Comparison of ENCODE assay signal across 8 cellular contexts in genomic region chr4:153488006-153488718, GRCh38. TPM values are rescaled to one million over a fixed set of nuclear protein-coding genes. Genes with fewer than 3 reads are reported as not detected.
A peak's percentile ranks its signal among the peaks of the same experiment; 100 is the strongest.
DNase-seq lines count a peak whose midpoint lies in the region; ATAC-seq and TF ChIP-seq lines count a peak whose summit lies in the region.

No MANE protein-coding gene starts in this region.

- peak overlapping the region in 10 of 12 donors; percentile 1 to 46 (median 24) for H3K4me3 ChIP-seq in heart left ventricle

- peaks cover 39% of the 10 kb centered on the region for H3K36me3 Mint-ChIP-seq in activated T-cell treated with anti-CD3 and anti-CD28 coated beads, Interleukin-2, amount 50 U/mL, for 24 hours (ENCODE audit: low read depth)

- TF ChIP-seq POLR2A in heart left ventricle (IDR thresholded peaks at IDR 0.05): no peak

- H3K4me1 ChIP-seq in heart left ventricle: peaks cover 17 to 70% (median 57%) of the 10 kb centered on the region in 12 donors

- H3K4me1 Mint-ChIP-seq in activated T-cell treated with anti-CD3 and anti-CD28 coated beads, Interleukin-2, amount 50 U/mL, for 24 hours (ENCODE audit: low read depth): peaks cover 86% of the 10 kb centered on the region

- ATAC-seq in GM21528 (IDR thresholded peaks at IDR 0.05; ENCODE audit: low FRiP score, unreplicated experiment) (peak; percentile 59), heart left ventricle (peak; percentile 34 to 59 (median 38))

- intact Hi-C loops in heart left ventricle (cut with DNase I): loop anchor here in 3 of 10 donors (5.0 to 10.0 kb wide), 3 partner anchors 34 to 77 kb away; no protein-coding TSS in a partner anchor

- H3K27ac Mint-ChIP-seq in activated T-cell treated with anti-CD3 and anti-CD28 coated beads, Interleukin-2, amount 50 U/mL, for 24 hours: peak overlapping the region; percentile 94

- H3K27ac ChIP-seq in heart left ventricle: peak overlapping the region; percentile 33 to 87 (median 77)

- H3K27me3 ChIP-seq in heart left ventricle: no peaks in the 10 kb centered on the region

- DNase-seq in Daoy (ENCODE audit: low read depth) (peak; percentile 48), Kasumi-1 (lab: John Stamatoyannopoulos, UW) (peak; percentile 65 to 74), heart left ventricle (peak in 4 of 5 donors; percentile 36 to 59 (median 38)), hepatic stellate cell (ENCODE audit: low spot score) (no peak), GDM1 (lab: John Stamatoyannopoulos, UW) (no peak)
- peak; percentile 87 for DNase-seq in activated T-cell treated with anti-CD3 and anti-CD28 coated beads, Interleukin-2, amount 50 U/mL, for 24 hours
- DNase-seq in stimulated activated CD4-positive, alpha-beta T cell treated with anti-CD3 and anti-CD28 coated beads, Interleukin-4, amount 100 ng/mL, for 24 hours: peak; percentile 83

- no peak for TF ChIP-seq CTCF in heart left ventricle (IDR thresholded peaks at IDR 0.05)

- no peaks in the 10 kb centered on the region for H3K36me3 ChIP-seq in heart left ventricle

- H3K9me3 Mint-ChIP-seq in activated T-cell treated with anti-CD3 and anti-CD28 coated beads, Interleukin-2, amount 50 U/mL, for 24 hours: no peaks in the 10 kb centered on the region

- no peaks in the 10 kb centered on the region for H3K9me3 ChIP-seq in heart left ventricle

- 26 to 37% (median 32%) methylated on average over 11 to 14 of the region's 14 CpGs for WGBS in heart left ventricle, 4 donors

- no peaks in the 10 kb centered on the region for H3K27me3 Mint-ChIP-seq in activated T-cell treated with anti-CD3 and anti-CD28 coated beads, Interleukin-2, amount 50 U/mL, for 24 hours

- peak overlapping the region; percentile 80 for H3K4me3 Mint-ChIP-seq in activated T-cell treated with anti-CD3 and anti-CD28 coated beads, Interleukin-2, amount 50 U/mL, for 24 hours

RNA-seq across cellular contexts. Expression of gene TMEM131L, which starts 22.0 kb away (rescaled TPM):
- total RNA-seq in Daoy (2014; rRNA removed; shearing (Covaris generic)): 6.6 and 8.1 TPM in 2 replicates
- total RNA-seq in heart left ventricle: 10 to 100 TPM; 10.9 to 22.2 (median 19.9) TPM
- 1 to 10 TPM; 3.8 TPM for polyA plus RNA-seq in heart left ventricle

Comparison
In these comparisons a context has a peak if more than half of its experiments do, and no peak if none do; other contexts are left out.
1. DNase-seq: peak in Daoy (single experiment), Kasumi-1 (2 of 2), activated T-cell treated with anti-CD3 and anti-CD28 coated beads, Interleukin-2, amount 50 U/mL, for 24 hours (single experiment), heart left ventricle (4 of 5) and stimulated activated CD4-positive, alpha-beta T cell treated with anti-CD3 and anti-CD28 coated beads, Interleukin-4, amount 100 ng/mL, for 24 hours (single experiment); none in hepatic stellate cell (single experiment) and GDM1 (single experiment).